3 cellular contexts compared by ENCODE assay signal in the genomic region with DNA sequence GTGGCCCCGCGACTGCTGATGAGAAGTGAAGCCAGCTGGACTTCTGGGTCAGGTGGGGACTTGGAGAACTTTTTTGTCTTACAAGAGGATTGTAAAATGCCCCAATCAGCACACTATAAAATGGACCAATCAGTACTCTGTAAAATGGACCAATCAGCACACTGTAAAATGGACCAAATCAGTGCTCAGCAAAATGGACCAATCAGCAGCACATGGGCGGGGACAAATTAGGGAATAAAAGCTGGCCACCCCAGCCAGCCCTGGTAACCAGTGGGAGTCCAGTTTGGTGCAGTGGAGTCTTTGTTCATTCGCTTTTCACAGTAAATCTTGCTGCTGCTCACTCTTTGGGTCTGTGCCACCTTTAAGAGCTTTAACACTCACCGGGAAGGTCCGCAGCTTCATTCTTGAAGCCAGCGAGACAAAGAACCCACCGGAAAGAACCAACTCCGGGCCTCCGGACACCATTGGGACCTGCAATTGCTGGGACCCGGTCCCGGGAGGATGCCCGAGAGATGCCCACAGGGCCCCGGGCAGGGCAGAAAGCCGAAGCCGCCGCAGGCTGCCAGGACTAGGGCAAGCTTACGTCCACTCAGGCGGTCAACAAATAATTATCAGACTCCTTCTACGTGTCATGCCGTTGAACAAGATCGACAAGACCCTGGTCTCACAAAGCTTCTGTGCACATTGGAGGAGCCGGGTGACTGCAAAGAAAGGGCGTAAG.
TF ChIP-seq lines count a peak whose summit lies in the region.

No MANE protein-coding gene starts in this region.

TF ChIP-seq in HCT116, 20 proteins besides CTCF, POLR2A, EP300 and RAD21 (continues in another document):
- TF ChIP-seq, protein P1, sequence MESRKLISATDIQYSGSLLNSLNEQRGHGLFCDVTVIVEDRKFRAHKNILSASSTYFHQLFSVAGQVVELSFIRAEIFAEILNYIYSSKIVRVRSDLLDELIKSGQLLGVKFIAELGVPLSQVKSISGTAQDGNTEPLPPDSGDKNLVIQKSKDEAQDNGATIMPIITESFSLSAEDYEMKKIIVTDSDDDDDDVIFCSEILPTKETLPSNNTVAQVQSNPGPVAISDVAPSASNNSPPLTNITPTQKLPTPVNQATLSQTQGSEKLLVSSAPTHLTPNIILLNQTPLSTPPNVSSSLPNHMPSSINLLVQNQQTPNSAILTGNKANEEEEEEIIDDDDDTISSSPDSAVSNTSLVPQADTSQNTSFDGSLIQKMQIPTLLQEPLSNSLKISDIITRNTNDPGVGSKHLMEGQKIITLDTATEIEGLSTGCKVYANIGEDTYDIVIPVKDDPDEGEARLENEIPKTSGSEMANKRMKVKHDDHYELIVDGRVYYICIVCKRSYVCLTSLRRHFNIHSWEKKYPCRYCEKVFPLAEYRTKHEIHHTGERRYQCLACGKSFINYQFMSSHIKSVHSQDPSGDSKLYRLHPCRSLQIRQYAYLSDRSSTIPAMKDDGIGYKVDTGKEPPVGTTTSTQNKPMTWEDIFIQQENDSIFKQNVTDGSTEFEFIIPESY (IDR thresholded peaks at IDR 0.05; ENCODE audit: extremely low read depth, insufficient replicate concordance, low read length): no peak
- TF ChIP-seq YY1 (IDR thresholded peaks at IDR 0.05; ENCODE audit: extremely low read depth, insufficient replicate concordance, low read depth, low read length): no peak
- TF ChIP-seq, protein P2, sequence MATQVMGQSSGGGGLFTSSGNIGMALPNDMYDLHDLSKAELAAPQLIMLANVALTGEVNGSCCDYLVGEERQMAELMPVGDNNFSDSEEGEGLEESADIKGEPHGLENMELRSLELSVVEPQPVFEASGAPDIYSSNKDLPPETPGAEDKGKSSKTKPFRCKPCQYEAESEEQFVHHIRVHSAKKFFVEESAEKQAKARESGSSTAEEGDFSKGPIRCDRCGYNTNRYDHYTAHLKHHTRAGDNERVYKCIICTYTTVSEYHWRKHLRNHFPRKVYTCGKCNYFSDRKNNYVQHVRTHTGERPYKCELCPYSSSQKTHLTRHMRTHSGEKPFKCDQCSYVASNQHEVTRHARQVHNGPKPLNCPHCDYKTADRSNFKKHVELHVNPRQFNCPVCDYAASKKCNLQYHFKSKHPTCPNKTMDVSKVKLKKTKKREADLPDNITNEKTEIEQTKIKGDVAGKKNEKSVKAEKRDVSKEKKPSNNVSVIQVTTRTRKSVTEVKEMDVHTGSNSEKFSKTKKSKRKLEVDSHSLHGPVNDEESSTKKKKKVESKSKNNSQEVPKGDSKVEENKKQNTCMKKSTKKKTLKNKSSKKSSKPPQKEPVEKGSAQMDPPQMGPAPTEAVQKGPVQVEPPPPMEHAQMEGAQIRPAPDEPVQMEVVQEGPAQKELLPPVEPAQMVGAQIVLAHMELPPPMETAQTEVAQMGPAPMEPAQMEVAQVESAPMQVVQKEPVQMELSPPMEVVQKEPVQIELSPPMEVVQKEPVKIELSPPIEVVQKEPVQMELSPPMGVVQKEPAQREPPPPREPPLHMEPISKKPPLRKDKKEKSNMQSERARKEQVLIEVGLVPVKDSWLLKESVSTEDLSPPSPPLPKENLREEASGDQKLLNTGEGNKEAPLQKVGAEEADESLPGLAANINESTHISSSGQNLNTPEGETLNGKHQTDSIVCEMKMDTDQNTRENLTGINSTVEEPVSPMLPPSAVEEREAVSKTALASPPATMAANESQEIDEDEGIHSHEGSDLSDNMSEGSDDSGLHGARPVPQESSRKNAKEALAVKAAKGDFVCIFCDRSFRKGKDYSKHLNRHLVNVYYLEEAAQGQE (IDR thresholded peaks at IDR 0.05; ENCODE audit: low read depth): no peak
- TF ChIP-seq SRF (IDR thresholded peaks at IDR 0.05; ENCODE audit: low read depth): no peak
- TF ChIP-seq CEBPB (IDR thresholded peaks at IDR 0.05; ENCODE audit: low read depth): no peak
- TF ChIP-seq TCF7L2 (IDR thresholded peaks at IDR 0.05; ENCODE audit: borderline replicate concordance, extremely low read depth, insufficient read depth, insufficient read length): no peak
- TF ChIP-seq CBX3 (IDR thresholded peaks at IDR 0.05; ENCODE audit: low read depth): no peak
- TF ChIP-seq SP1 (IDR thresholded peaks at IDR 0.05; ENCODE audit: low read depth): no peak
- TF ChIP-seq, protein P3, sequence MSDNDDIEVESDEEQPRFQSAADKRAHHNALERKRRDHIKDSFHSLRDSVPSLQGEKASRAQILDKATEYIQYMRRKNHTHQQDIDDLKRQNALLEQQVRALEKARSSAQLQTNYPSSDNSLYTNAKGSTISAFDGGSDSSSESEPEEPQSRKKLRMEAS (IDR thresholded peaks at IDR 0.05): no peak
- TF ChIP-seq ZNF274 (IDR thresholded peaks at IDR 0.05; ENCODE audit: low read depth, low read length): no peak
- TF ChIP-seq, protein P4, sequence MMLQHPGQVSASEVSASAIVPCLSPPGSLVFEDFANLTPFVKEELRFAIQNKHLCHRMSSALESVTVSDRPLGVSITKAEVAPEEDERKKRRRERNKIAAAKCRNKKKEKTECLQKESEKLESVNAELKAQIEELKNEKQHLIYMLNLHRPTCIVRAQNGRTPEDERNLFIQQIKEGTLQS (IDR thresholded peaks at IDR 0.05): no peak
- TF ChIP-seq EZH2 (IDR thresholded peaks at IDR 0.05): no peak
- no peak for TF ChIP-seq ELF1 (IDR thresholded peaks at IDR 0.05; ENCODE audit: borderline replicate concordance, low read depth)
- no peak for TF ChIP-seq JUND (IDR thresholded peaks at IDR 0.05)

TF ChIP-seq in K562, 482 proteins besides CTCF, POLR2A, EP300 and RAD21:
- TF ChIP-seq PHF21A (IDR thresholded peaks at IDR 0.05; ENCODE audit: borderline replicate concordance, low read depth): peak; percentile 39; the same call in 1 of the 2 replicates
- no peak for TF ChIP-seq RUNX1 (IDR thresholded peaks at IDR 0.05; ENCODE audit: low read depth)
- 0 out of 2 replicates have a peak, but pooled peaks have one; percentile 9 for TF ChIP-seq ZNF316 (IDR thresholded peaks at IDR 0.05)
- TF ChIP-seq RCOR1 (IDR thresholded peaks at IDR 0.05; ENCODE audit: borderline replicate concordance in 1 of 2, low read depth in 2 of 2, low read length in 2 of 2): peak in 1 of 2 experiments; percentile 19; a peak in 1 of 4 replicates
- TF ChIP-seq NFYB (IDR thresholded peaks at IDR 0.05; ENCODE audit: extremely low read depth, insufficient read length): peak; percentile 82
- TF ChIP-seq TEAD4 (IDR thresholded peaks at IDR 0.05; ENCODE audit: low read length): no peak
- no peak for TF ChIP-seq TEAD4 (CRISPR knock-in tag; IDR thresholded peaks at IDR 0.05; ENCODE audit: borderline replicate concordance)

TF ChIP-seq in SK-N-SH treated with all-trans-retinoic acid at 6 μM for 48 hours, 23 proteins besides CTCF, POLR2A, EP300 and RAD21:
- TF ChIP-seq RARB (CRISPR knock-in tag; IDR thresholded peaks at IDR 0.05) (no peak), BACH2 (CRISPR knock-in tag; IDR thresholded peaks at IDR 0.05; ENCODE audit: borderline replicate concordance) (no peak), CSDC2 (CRISPR knock-in tag; IDR thresholded peaks at IDR 0.05) (no peak), ARNTL (CRISPR knock-in tag; IDR thresholded peaks at IDR 0.05; ENCODE audit: borderline replicate concordance, low read depth) (no peak), TOX (CRISPR knock-in tag; IDR thresholded peaks at IDR 0.05; ENCODE audit: borderline replicate concordance) (no peak)
- TF ChIP-seq, protein P5, sequence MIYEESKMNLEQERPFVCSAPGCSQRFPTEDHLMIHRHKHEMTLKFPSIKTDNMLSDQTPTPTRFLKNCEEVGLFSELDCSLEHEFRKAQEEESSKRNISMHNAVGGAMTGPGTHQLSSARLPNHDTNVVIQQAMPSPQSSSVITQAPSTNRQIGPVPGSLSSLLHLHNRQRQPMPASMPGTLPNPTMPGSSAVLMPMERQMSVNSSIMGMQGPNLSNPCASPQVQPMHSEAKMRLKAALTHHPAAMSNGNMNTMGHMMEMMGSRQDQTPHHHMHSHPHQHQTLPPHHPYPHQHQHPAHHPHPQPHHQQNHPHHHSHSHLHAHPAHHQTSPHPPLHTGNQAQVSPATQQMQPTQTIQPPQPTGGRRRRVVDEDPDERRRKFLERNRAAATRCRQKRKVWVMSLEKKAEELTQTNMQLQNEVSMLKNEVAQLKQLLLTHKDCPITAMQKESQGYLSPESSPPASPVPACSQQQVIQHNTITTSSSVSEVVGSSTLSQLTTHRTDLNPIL (CRISPR knock-in tag; IDR thresholded peaks at IDR 0.05; ENCODE audit: low read depth): no peak
- TF ChIP-seq, protein P6, sequence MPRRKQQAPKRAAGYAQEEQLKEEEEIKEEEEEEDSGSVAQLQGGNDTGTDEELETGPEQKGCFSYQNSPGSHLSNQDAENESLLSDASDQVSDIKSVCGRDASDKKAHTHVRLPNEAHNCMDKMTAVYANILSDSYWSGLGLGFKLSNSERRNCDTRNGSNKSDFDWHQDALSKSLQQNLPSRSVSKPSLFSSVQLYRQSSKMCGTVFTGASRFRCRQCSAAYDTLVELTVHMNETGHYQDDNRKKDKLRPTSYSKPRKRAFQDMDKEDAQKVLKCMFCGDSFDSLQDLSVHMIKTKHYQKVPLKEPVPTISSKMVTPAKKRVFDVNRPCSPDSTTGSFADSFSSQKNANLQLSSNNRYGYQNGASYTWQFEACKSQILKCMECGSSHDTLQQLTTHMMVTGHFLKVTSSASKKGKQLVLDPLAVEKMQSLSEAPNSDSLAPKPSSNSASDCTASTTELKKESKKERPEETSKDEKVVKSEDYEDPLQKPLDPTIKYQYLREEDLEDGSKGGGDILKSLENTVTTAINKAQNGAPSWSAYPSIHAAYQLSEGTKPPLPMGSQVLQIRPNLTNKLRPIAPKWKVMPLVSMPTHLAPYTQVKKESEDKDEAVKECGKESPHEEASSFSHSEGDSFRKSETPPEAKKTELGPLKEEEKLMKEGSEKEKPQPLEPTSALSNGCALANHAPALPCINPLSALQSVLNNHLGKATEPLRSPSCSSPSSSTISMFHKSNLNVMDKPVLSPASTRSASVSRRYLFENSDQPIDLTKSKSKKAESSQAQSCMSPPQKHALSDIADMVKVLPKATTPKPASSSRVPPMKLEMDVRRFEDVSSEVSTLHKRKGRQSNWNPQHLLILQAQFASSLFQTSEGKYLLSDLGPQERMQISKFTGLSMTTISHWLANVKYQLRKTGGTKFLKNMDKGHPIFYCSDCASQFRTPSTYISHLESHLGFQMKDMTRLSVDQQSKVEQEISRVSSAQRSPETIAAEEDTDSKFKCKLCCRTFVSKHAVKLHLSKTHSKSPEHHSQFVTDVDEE (CRISPR knock-in tag; IDR thresholded peaks at IDR 0.05): no peak
TF ChIP-seq in SK-N-SH treated with all-trans-retinoic acid at 6 μM for 48 hours: peak in this region for 0.
